17 cellular contexts compared by ENCODE assay signal in genomic region chr3:28743843-28744242, GRCh38.
DNase-seq lines count a peak whose midpoint lies in the region; FAIRE-seq and TF ChIP-seq lines count a peak whose summit lies in the region.
"Had no signal": no experiment of that assay in that cellular context is flagged by ENCODE, and none has a peak within 500 bp of the region (broad histone marks: within the 10 kb centered on the region; RNA-seq: fewer than 3 reads in every experiment).

No MANE protein-coding gene starts in this region.

- no peaks in the 10 kb centered on the region for H3K9me3 ChIP-seq in CD4-positive, alpha-beta memory T cell (ENCODE audit: control insufficient read depth in 1 of 2, low read length in 2 of 2)
- H3K9me3 ChIP-seq: Caco-2 had no signal

- CTCF ChIA-PET in CD4-positive, alpha-beta memory T cell (lab: Charles Lee; ENCODE audit: partially characterized antibody) = no interaction called here

- no peak for TF ChIP-seq CTCF in bronchial epithelial cell (IDR thresholded peaks at IDR 0.05; ENCODE audit: insufficient read depth, low read length, severe bottlenecking)

- intact Hi-C loops in CD4-positive, alpha-beta memory T cell (cut with micrococcal nuclease) = no loop called here

- POLR2A ChIA-PET in CD4-positive, alpha-beta memory T cell (lab: Charles Lee; ENCODE audit: partially characterized antibody) = no interaction called here

- H3K4me3 ChIP-seq in bronchial epithelial cell (ENCODE audit: low read depth, low read length) = no peak overlapping the region
- no peak overlapping the region for H3K4me3 ChIP-seq in CD4-positive, alpha-beta memory T cell (ENCODE audit: low read length in 2 of 2)
- H3K4me3 ChIP-seq: K562, spleen had no signal

- peaks cover 0 to 6% (median 3%) of the 10 kb centered on the region in 8 donors for H3K9me3 Mint-ChIP-seq in CD4-positive, alpha-beta memory T cell

- no peaks in the 10 kb centered on the region for H3K4me1 ChIP-seq in CD4-positive, alpha-beta memory T cell (ENCODE audit: insufficient read depth, low read length)
- H3K4me1 ChIP-seq: Caco-2 had no signal

- DNase-seq in DMS53 (lab: John Stamatoyannopoulos, UW) (peak; percentile 66), NCI-H2029 (lab: John Stamatoyannopoulos, UW) (peak; percentile 86), bronchial epithelial cell (ENCODE audit: low read depth) (peak; percentile 32), myocyte (ENCODE audit: low read depth) (peak; percentile 42), NCI-H1048 (lab: John Stamatoyannopoulos, UW) (no peak)
- no peak for DNase-seq in effector CD4-positive, alpha-beta T cell
- no peak for DNase-seq in effector CD8-positive, alpha-beta T cell (lab: John Stamatoyannopoulos, UW)
- no peak for DNase-seq in CD4-positive, alpha-beta memory T cell
- DNase-seq: activated CD4-positive, alpha-beta T cell treated with anti-CD3 and anti-CD28 coated beads, Interleukin-2, amount 50 U/mL, for 4 hours; activated naive CD4-positive, alpha-beta T cell treated with anti-CD3 and anti-CD28 coated beads, Interleukin-2, amount 10 ng/mL, durations not matched to agents 7 days and 5 days; activated T-cell treated with anti-CD3 and anti-CD28 coated beads, Interleukin-2, amount 50 U/mL, for 1 hour; Caco-2; foreskin fibroblast; spleen had no signal

- H3K27me3 Mint-ChIP-seq in CD4-positive, alpha-beta memory T cell = no peaks in the 10 kb centered on the region
- H3K27me3 Mint-ChIP-seq: activated naive CD4-positive, alpha-beta T cell treated with anti-CD3 and anti-CD28 coated beads, Interleukin-2, amount 10 ng/mL, durations not matched to agents 7 days and 5 days had no signal

- H3K36me3 ChIP-seq in bronchial epithelial cell (ENCODE audit: control insufficient read depth, insufficient read depth, low read length) = no peaks in the 10 kb centered on the region
- H3K36me3 ChIP-seq in CD4-positive, alpha-beta memory T cell (ENCODE audit: insufficient read depth, low read length) = no peaks in the 10 kb centered on the region
- H3K36me3 ChIP-seq: spleen had no signal

- no peaks in the 10 kb centered on the region for H3K27me3 ChIP-seq in bronchial epithelial cell (ENCODE audit: control insufficient read depth, insufficient read depth, low read length)
- H3K27me3 ChIP-seq in CD4-positive, alpha-beta memory T cell (ENCODE audit: insufficient read depth, low read length) = no peaks in the 10 kb centered on the region
- H3K27me3 ChIP-seq: spleen had no signal

- no peak overlapping the region for H3K27ac ChIP-seq in CD4-positive, alpha-beta memory T cell (ENCODE audit: low read depth, low read length)
- H3K27ac ChIP-seq: spleen had no signal

- no peaks in the 10 kb centered on the region for H3K36me3 Mint-ChIP-seq in CD4-positive, alpha-beta memory T cell
- H3K36me3 Mint-ChIP-seq: activated naive CD4-positive, alpha-beta T cell treated with anti-CD3 and anti-CD28 coated beads, Interleukin-2, amount 10 ng/mL, durations not matched to agents 7 days and 5 days had no signal

- FAIRE-seq in bronchial epithelial cell (lab: Jason Lieb, UNC) = peak; percentile 50
- FAIRE-seq: astrocyte, G401.6, K562 had no signal

- H3K4me3 Mint-ChIP-seq in CD4-positive, alpha-beta memory T cell = no peak overlapping the region
- H3K4me3 Mint-ChIP-seq: activated naive CD4-positive, alpha-beta T cell treated with anti-CD3 and anti-CD28 coated beads, Interleukin-2, amount 10 ng/mL, durations not matched to agents 7 days and 5 days had no signal

- no peaks in the 10 kb centered on the region for H3K4me1 Mint-ChIP-seq in CD4-positive, alpha-beta memory T cell
- H3K4me1 Mint-ChIP-seq: activated naive CD4-positive, alpha-beta T cell treated with anti-CD3 and anti-CD28 coated beads, Interleukin-2, amount 10 ng/mL, durations not matched to agents 7 days and 5 days had no signal

- H3K27ac Mint-ChIP-seq in CD4-positive, alpha-beta memory T cell = no peak overlapping the region
- H3K27ac Mint-ChIP-seq: activated naive CD4-positive, alpha-beta T cell treated with anti-CD3 and anti-CD28 coated beads, Interleukin-2, amount 10 ng/mL, durations not matched to agents 7 days and 5 days had no signal

Comparison
In these comparisons a context has a peak if more than half of its experiments do, and no peak if none do; other contexts are left out.
1. DNase-seq: peak in DMS53 (single experiment), NCI-H2029 (single experiment), bronchial epithelial cell (single experiment) and myocyte (single experiment); none in effector CD4-positive, alpha-beta T cell (single experiment), NCI-H1048 (single experiment), effector CD8-positive, alpha-beta T cell (single experiment) and CD4-positive, alpha-beta memory T cell (0 of 5).